In genomic region chrX:23524467-23524866, GRCh38 we compare ENCODE assay signal across 34 cellular contexts.
"Had no signal": no experiment of that assay in that cellular context is flagged by ENCODE, and none has a peak within 500 bp of the region (broad histone marks: within the 10 kb centered on the region; RNA-seq: fewer than 3 reads in every experiment).

No MANE protein-coding gene starts in this region.

- H3K4me3 ChIP-seq: MG63 had no signal

- H3K27me3 ChIP-seq: MG63 had no signal

- H3K36me3 ChIP-seq: MG63 had no signal

- H3K9me3 ChIP-seq: MG63 had no signal

- DNase-seq: Karpas-422, Kasumi-1, MG63, MM.1S, MV-4-11, NCI-H1048, NCI-H1092, NCI-H1092 treated with DMSO at 0.1 percent for 48 hours, NCI-H1105, NCI-H1105 treated with DMSO at 0.1 percent for 48 hours, NCI-H1417, NCI-H1417 treated with DMSO at 0.1 percent for 48 hours, NCI-H1436, NCI-H1436 treated with DMSO at 0.1 percent for 48 hours, NCI-H146, NCI-H1694, NCI-H1694 treated with DMSO at 0.1 percent for 48 hours, NCI-H187, NCI-H187 treated with DMSO at 0.1 percent for 48 hours, NCI-H1930, NCI-H2029, NCI-H2029 treated with DMSO at 0.1 percent for 48 hours, NCI-H2081, NCI-H2081 treated with DMSO at 0.1 percent for 48 hours, NCI-H2107, NCI-H2171, NCI-H2171 treated with DMSO at 0.1 percent for 48 hours, NCI-H2227 treated with DMSO at 0.1 percent for 48 hours, NCI-H226, NCI-H345, NCI-H446, NCI-H446 treated with DMSO at 0.1 percent for 48 hours, NCI-H510A, NCI-H510A treated with DMSO at 0.1 percent for 48 hours had no signal
